25 cellular contexts compared by ENCODE assay signal in genomic region chr14:50974118-50974517, GRCh38. TPM values are rescaled to one million over a fixed set of nuclear protein-coding genes. Genes with fewer than 3 reads are reported as not detected.
"Had no signal": no experiment of that assay in that cellular context is flagged by ENCODE, and none has a peak within 500 bp of the region (broad histone marks: within the 10 kb centered on the region; RNA-seq: fewer than 3 reads in every experiment).

No MANE protein-coding gene starts in this region.

- H2AFZ ChIP-seq: hepatocyte, parathyroid adenoma had no signal

- H3K79me2 ChIP-seq: hepatocyte, parathyroid adenoma had no signal

- FAIRE-seq: endometrium had no signal

- H3K4me3 ChIP-seq: breast epithelium, hepatocyte, left ventricle myocardium inferior, sigmoid colon, spleen, thoracic aorta had no signal

- DNase-seq: activated CD4-positive, alpha-beta T cell treated with anti-CD3 and anti-CD28 coated beads, Interleukin-2, amount 50 U/mL, for 4 hours; activated CD8-positive, alpha-beta memory T cell treated with anti-CD3 and anti-CD28 coated beads for 24 hours; activated CD8-positive, alpha-beta memory T cell treated with anti-CD3 and anti-CD28 coated beads, Interleukin-2, amount 50 U/mL, for 48 hours; activated naive CD4-positive, alpha-beta T cell treated with Interleukin-2 at 50 U/mL for 16 hours; activated naive CD8-positive, alpha-beta T cell treated with anti-CD3 and anti-CD28 coated beads for 36 hours; activated T-cell treated with anti-CD3 and anti-CD28 coated beads, Interleukin-2, amount 50 U/mL, for 48 hours; cerebellar nuclear complex; effector CD4-positive, alpha-beta T cell; immature natural killer cell; kidney glomerular epithelial cell; left ventricle myocardium inferior; mammary epithelial cell; midbrain; sigmoid colon; spleen; stimulated activated CD4-positive, alpha-beta T cell treated with anti-CD3 and anti-CD28 coated beads, Interleukin-4, amount 100 ng/mL, for 1 hour; stimulated activated naive CD4-positive, alpha-beta T cell treated with Interleukin-2 at 50 U/mL for 16 hours; T-helper 9 cell had no signal

- H3K27ac ChIP-seq: breast epithelium, hepatocyte, left ventricle myocardium inferior, neutrophil, parathyroid adenoma, sigmoid colon, spleen, thoracic aorta had no signal

- H3K36me3 ChIP-seq: breast epithelium, left ventricle myocardium inferior, neutrophil, sigmoid colon, spleen, thoracic aorta had no signal

- H3K9me3 ChIP-seq: breast epithelium, left ventricle myocardium inferior, neutrophil, sigmoid colon, spleen, thoracic aorta had no signal

- H3K4me2 ChIP-seq: hepatocyte had no signal

- H3K27me3 ChIP-seq: breast epithelium, hepatocyte, neutrophil, sigmoid colon, spleen had no signal

- H3K4me1 ChIP-seq: breast epithelium, left ventricle myocardium inferior, parathyroid adenoma had no signal

- H3K9ac ChIP-seq: parathyroid adenoma had no signal

RNA-seq across cellular contexts. Expression of gene PYGL, which starts 29.8 kb away (rescaled TPM):
- total RNA-seq: T-helper 1 cell treated with Interleukin-12 subunit alpha and Interleukin-12 subunit beta and Interleukin-4 antibody, amounts not matched to agents 30 ng/mL and 1 ng/mL, for 36 hours had no signal
